8 cellular contexts compared by ENCODE assay signal in the genomic region with DNA sequence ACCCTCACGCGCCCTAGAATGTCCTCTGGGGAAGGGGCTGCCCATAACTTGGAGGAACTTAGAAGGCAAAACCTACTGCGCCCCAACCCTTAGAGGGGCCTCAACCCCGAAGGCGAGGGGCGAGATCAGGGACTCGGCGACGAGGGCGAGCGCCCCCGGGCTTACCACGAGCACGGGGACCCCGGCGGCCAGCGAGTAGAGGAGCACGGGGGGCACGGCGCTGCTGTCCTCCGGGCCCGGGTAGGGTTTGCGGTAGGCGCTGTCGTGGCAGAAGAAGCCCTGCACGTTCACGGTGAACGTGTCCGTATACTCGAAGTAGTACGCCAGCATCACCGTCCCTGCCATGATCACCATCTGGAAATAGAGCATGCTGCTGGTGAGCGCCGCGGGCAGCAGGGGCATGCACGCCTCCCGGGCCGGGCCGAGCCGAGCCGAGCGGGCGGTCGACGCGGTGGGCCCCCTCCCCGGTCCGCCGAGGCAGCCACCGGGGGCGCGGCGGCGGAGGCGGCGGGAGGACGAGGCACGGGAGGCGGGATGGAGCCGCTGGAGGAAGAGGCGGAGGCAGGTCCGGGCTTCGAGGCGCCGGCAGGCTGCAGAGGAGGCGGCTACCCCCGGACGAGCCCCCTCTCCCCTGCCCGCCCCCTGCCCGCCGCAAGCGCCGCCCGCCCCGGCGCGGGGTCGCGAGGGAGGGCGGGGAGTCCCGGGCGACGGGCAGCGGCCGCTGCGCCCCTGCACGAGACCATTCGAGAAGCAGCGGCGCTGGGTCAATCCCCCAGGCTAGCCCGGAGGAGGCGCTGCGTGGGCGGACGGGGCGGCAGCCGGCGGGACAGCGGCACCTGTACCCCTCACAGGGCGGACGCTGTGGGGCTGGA. TPM values are rescaled to one million over a fixed set of nuclear protein-coding genes. Genes with fewer than 3 reads are reported as not detected.
DNase-seq lines count a peak whose midpoint lies in the region; ATAC-seq and TF ChIP-seq lines count a peak whose summit lies in the region.

PLPPR5 (minus strand) TSS at position 592 of the 872 bp plus-strand sequence; CDS start at position 402, 190 bp downstream.

- intact Hi-C loops in activated T-helper 2 cell treated with anti-CD3 and anti-CD28 coated beads, Interferon-gamma antibody, Interleukin-2, Interleukin-4, amounts not matched to agents 10 μg/mL and 5 μg/mL and 100 μg/mL, durations not matched to agents 14 hours and 24 hours and 36 hours (cut with micrococcal nuclease), result no loop called here
- intact Hi-C loops in heart left ventricle (cut with DNase I), result no loop called here
- intact Hi-C loops in psoas muscle (cut with DNase I), result no loop called here

- H3K9me3 ChIP-seq in BE2C, result no peaks in the 10 kb centered on the region
- H3K9me3 ChIP-seq in HUES6 (ENCODE audit: control insufficient read depth, insufficient read depth, low read depth, low read length), result no peaks in the 10 kb centered on the region
- no peaks in the 10 kb centered on the region for H3K9me3 ChIP-seq in heart left ventricle
- H3K9me3 ChIP-seq in psoas muscle, result no peaks in the 10 kb centered on the region

- 1% methylated on average over 33 to 101 of the region's 101 CpGs for WGBS in heart left ventricle, 4 donors
- WGBS in psoas muscle, 3 donors, result 1% methylated on average over 61 to 100 of the region's 101 CpGs

- peaks cover 67% of the 10 kb centered on the region for H3K27me3 Mint-ChIP-seq in activated T-helper 2 cell treated with anti-CD3 and anti-CD28 coated beads, Interferon-gamma antibody, Interleukin-2, Interleukin-4, amounts not matched to agents 10 μg/mL and 5 μg/mL and 100 μg/mL, durations not matched to agents 14 hours and 24 hours and 36 hours (ENCODE audit: low read depth)

- no peaks in the 10 kb centered on the region for H3K4me1 Mint-ChIP-seq in activated T-helper 2 cell treated with anti-CD3 and anti-CD28 coated beads, Interferon-gamma antibody, Interleukin-2, Interleukin-4, amounts not matched to agents 10 μg/mL and 5 μg/mL and 100 μg/mL, durations not matched to agents 14 hours and 24 hours and 36 hours (ENCODE audit: low read depth)

- DNase-seq in BE2C (peak; percentile 78), heart left ventricle (peak in 2 of 5 donors; percentile 24 to 48), psoas muscle (peak; percentile 9 to 46), NCI-H2171 treated with DMSO at 0.1 percent for 48 hours (lab: John Stamatoyannopoulos, UW) (no peak), SHP77 (lab: John Stamatoyannopoulos, UW) (no peak)
- DNase-seq in activated T-helper 2 cell treated with anti-CD3 and anti-CD28 coated beads, Interferon-gamma antibody, Interleukin-2, Interleukin-4, amounts not matched to agents 10 μg/mL and 5 μg/mL and 100 μg/mL, durations not matched to agents 14 hours and 24 hours and 36 hours (ENCODE audit: low spot score), result no peak

- TF ChIP-seq CTCF in BE2C (IDR thresholded peaks at IDR 0.05; ENCODE audit: low read depth, low read length), result peak; percentile 29; the same call in 1 of the 2 replicates
- TF ChIP-seq CTCF in heart left ventricle (IDR thresholded peaks at IDR 0.05), result no peak
- TF ChIP-seq CTCF in psoas muscle (IDR thresholded peaks at IDR 0.05), result no peak

- H3K27me3 ChIP-seq in BE2C (no peaks in the 10 kb centered on the region), HUES6 (ENCODE audit: control insufficient read depth, insufficient read depth, low read length) (peaks cover 50% of the 10 kb centered on the region), heart left ventricle (peaks cover 15 to 77% (median 47%) of the 10 kb centered on the region in 9 donors), psoas muscle (ENCODE audit: insufficient read depth in 3 of 3, low read length in 2 of 3) (peaks cover 6 to 51% (median 13%) of the 10 kb centered on the region in 3 donors)

- H3K4me3 ChIP-seq in BE2C (ENCODE audit: low read depth, low read length) (peak within 1 kb of the TSS; percentile 94), HUES6 (ENCODE audit: low read depth, low read length) (peak within 1 kb of the TSS; percentile 83), heart left ventricle (peak within 1 kb of the TSS; percentile 6 to 49 (median 32)), psoas muscle (peak within 1 kb of the TSS; percentile 52)

- H3K4me3 Mint-ChIP-seq in activated T-helper 2 cell treated with anti-CD3 and anti-CD28 coated beads, Interferon-gamma antibody, Interleukin-2, Interleukin-4, amounts not matched to agents 10 μg/mL and 5 μg/mL and 100 μg/mL, durations not matched to agents 14 hours and 24 hours and 36 hours (ENCODE audit: low read depth), result peak within 1 kb of the TSS; percentile 49

- H3K36me3 Mint-ChIP-seq in activated T-helper 2 cell treated with anti-CD3 and anti-CD28 coated beads, Interferon-gamma antibody, Interleukin-2, Interleukin-4, amounts not matched to agents 10 μg/mL and 5 μg/mL and 100 μg/mL, durations not matched to agents 14 hours and 24 hours and 36 hours (ENCODE audit: low read depth), result no peaks in the 10 kb centered on the region

- no peak within 1 kb of the TSS for H3K27ac Mint-ChIP-seq in activated T-helper 2 cell treated with anti-CD3 and anti-CD28 coated beads, Interferon-gamma antibody, Interleukin-2, Interleukin-4, amounts not matched to agents 10 μg/mL and 5 μg/mL and 100 μg/mL, durations not matched to agents 14 hours and 24 hours and 36 hours

- ATAC-seq in heart left ventricle (peak in 1 of 4 donors; percentile 18), psoas muscle (peak in 1 of 4 donors; percentile 27), HG03025 (IDR thresholded peaks at IDR 0.05; ENCODE audit: low FRiP score, unreplicated experiment) (no peak)

- H3K27ac ChIP-seq in HUES6 (ENCODE audit: low read depth, low read length), result no peak within 1 kb of the TSS
- H3K27ac ChIP-seq in heart left ventricle, result no peak within 1 kb of the TSS
- H3K27ac ChIP-seq in psoas muscle, result no peak within 1 kb of the TSS

- H3K4me1 ChIP-seq in BE2C (peaks cover 4% of the 10 kb centered on the region), HUES6 (ENCODE audit: control insufficient read depth, insufficient read depth, low read length) (peaks cover 4% of the 10 kb centered on the region; the same call in 1 of the 2 replicates), heart left ventricle (peaks cover 0 to 20% (median 5%) of the 10 kb centered on the region in 12 donors), psoas muscle (no peaks in the 10 kb centered on the region)

- peak within 1 kb of the TSS; percentile 66 for H3K9ac ChIP-seq in HUES6 (ENCODE audit: low read length)

- H3K9me3 Mint-ChIP-seq in activated T-helper 2 cell treated with anti-CD3 and anti-CD28 coated beads, Interferon-gamma antibody, Interleukin-2, Interleukin-4, amounts not matched to agents 10 μg/mL and 5 μg/mL and 100 μg/mL, durations not matched to agents 14 hours and 24 hours and 36 hours, result no peaks in the 10 kb centered on the region

- no peaks in the 10 kb centered on the region; the same call in 1 of the 2 replicates for H3K36me3 ChIP-seq in BE2C
- no peaks in the 10 kb centered on the region for H3K36me3 ChIP-seq in HUES6 (ENCODE audit: control insufficient read depth, insufficient read depth, low read length)
- no peaks in the 10 kb centered on the region for H3K36me3 ChIP-seq in heart left ventricle
- no peaks in the 10 kb centered on the region for H3K36me3 ChIP-seq in psoas muscle (ENCODE audit: insufficient read depth in 1 of 2, low read depth in 1 of 2)

- no peak for TF ChIP-seq POLR2A in heart left ventricle (IDR thresholded peaks at IDR 0.05)

RNA-seq across cellular contexts. Expression of gene PLPPR5, which starts in this region (rescaled TPM):
- polyA plus RNA-seq in BE2C (2012; ENCODE audit: insufficient read depth, insufficient read length, low read depth), result 12.1 TPM
- total RNA-seq in activated T-helper 2 cell treated with anti-CD3 and anti-CD28 coated beads, Interferon-gamma antibody, Interleukin-2, Interleukin-4, amounts not matched to agents 10 μg/mL and 5 μg/mL and 100 μg/mL, durations not matched to agents 14 hours and 24 hours and 36 hours, result not detected in 2 replicates
- total RNA-seq in heart left ventricle (not detected), psoas muscle (not detected)
- polyA plus RNA-seq in heart left ventricle (not detected), psoas muscle (under 1 TPM in 1 of 3 donors, not detected in 2; 0.01 TPM)

Comparison
In these comparisons a context has a peak if more than half of its experiments do, and no peak if none do; other contexts are left out.
1. Peak in DNase-seq and H3K4me3 ChIP-seq in psoas muscle; RNA of the gene not detected or under 1 TPM.
2. H3K4me3 ChIP-seq: peak in every context shown above with its lines; median percentile 94 in BE2C; 83 in HUES6; 52 in psoas muscle; 32 in heart left ventricle.